In genomic region chr3:99684678-99685077, GRCh38 we compare ENCODE assay signal across 24 cellular contexts. TPM values are rescaled to one million over a fixed set of nuclear protein-coding genes. Genes with fewer than 3 reads are reported as not detected.
A peak's percentile ranks its signal among the peaks of the same experiment; 100 is the strongest.
DNase-seq lines count a peak whose midpoint lies in the region; ATAC-seq and TF ChIP-seq lines count a peak whose summit lies in the region.
"Had no signal": no experiment of that assay in that cellular context is flagged by ENCODE, and none has a peak within 500 bp of the region (broad histone marks: within the 10 kb centered on the region; RNA-seq: fewer than 3 reads in every experiment).

No MANE protein-coding gene starts in this region.

- peaks cover 91% of the 10 kb centered on the region for H3K4me1 Mint-ChIP-seq in chondrocyte (ENCODE audit: low read depth)
- H3K4me1 Mint-ChIP-seq: CD14-positive monocyte; CD8-positive, alpha-beta memory T cell had no signal

- no peak overlapping the region for H3K9ac ChIP-seq in skeletal muscle tissue (ENCODE audit: low read depth in 1 of 3, low read length in 3 of 3)

- no peaks in the 10 kb centered on the region for H3K9me3 Mint-ChIP-seq in chondrocyte (ENCODE audit: low read depth)

- H3K27ac ChIP-seq in lower lobe of right lung (no peak overlapping the region), skeletal muscle tissue (ENCODE audit: low read depth, low read length) (peak overlapping the region; percentile 48)
- H3K27ac ChIP-seq: 22Rv1, PC-9 had no signal

- H3K27me3 Mint-ChIP-seq in chondrocyte (ENCODE audit: low read depth), result no peaks in the 10 kb centered on the region

- intact Hi-C loops in Right ventricle myocardium inferior (cut with DNase I), result loop anchor here (5.0 to 10.0 kb wide), 2 partner anchors 37 to 140 kb away; no protein-coding TSS in a partner anchor
- intact Hi-C loops in Right ventricle myocardium superior (cut with DNase I), result loop anchor here (5.0 kb wide), 1 partner anchor 187 kb away; no protein-coding TSS in a partner anchor
- intact Hi-C loops in lower lobe of right lung (cut with DNase I), result no loop called here

- DNase-seq in Right ventricle myocardium inferior (ENCODE audit: missing footprints) (no peak), Right ventricle myocardium superior (no peak), chondrocyte (ENCODE audit: low spot score) (no peak), lower lobe of right lung (no peak)
- DNase-seq in activated CD8-positive, alpha-beta memory T cell treated with anti-CD3 and anti-CD28 coated beads, Interleukin-2, amount 50 U/mL, for 4 hours, result no peak
- DNase-seq: ACHN; BE2C; CD8-positive, alpha-beta memory T cell; DMS 273 treated with DMSO at 0.1 percent for 48 hours; DMS79; EL; GDM1; KBM-7; MV-4-11; NCI-H2029; NCI-H526 treated with DMSO at 0.1 percent for 48 hours; PC-9; SHP77 had no signal

- ATAC-seq in Right ventricle myocardium inferior (peak; percentile 39), Right ventricle myocardium superior (ENCODE audit: poor library complexity) (no peak), lower lobe of right lung (peak; percentile 30 to 83), GM18909 (IDR thresholded peaks at IDR 0.05; ENCODE audit: poor library complexity, unreplicated experiment) (no peak), GM18502 (IDR thresholded peaks at IDR 0.05; ENCODE audit: poor library complexity, unreplicated experiment) (no peak)
- ATAC-seq: HCT116 had no signal

- no peak overlapping the region for H3K4me3 Mint-ChIP-seq in chondrocyte (ENCODE audit: unreplicated experiment)
- H3K4me3 Mint-ChIP-seq: CD14-positive monocyte; CD8-positive, alpha-beta memory T cell had no signal

- H3K27me3 ChIP-seq in lower lobe of right lung (ENCODE audit: low read depth) (no peaks in the 10 kb centered on the region), skeletal muscle tissue (ENCODE audit: control insufficient read depth in 3 of 3, insufficient read depth in 3 of 3, low read length in 3 of 3) (no peaks in the 10 kb centered on the region)

- H3K27ac Mint-ChIP-seq in chondrocyte (ENCODE audit: unreplicated experiment), result peak overlapping the region; percentile 77
- H3K27ac Mint-ChIP-seq: CD14-positive monocyte; CD8-positive, alpha-beta memory T cell had no signal

- H3K4me1 ChIP-seq in lower lobe of right lung (no peaks in the 10 kb centered on the region), skeletal muscle tissue (ENCODE audit: control insufficient read depth in 3 of 3, insufficient read depth in 3 of 3, low read length in 3 of 3) (no peaks in the 10 kb centered on the region)
- H3K4me1 ChIP-seq: BE2C had no signal

- H3K36me3 ChIP-seq in lower lobe of right lung (no peaks in the 10 kb centered on the region), skeletal muscle tissue (ENCODE audit: control insufficient read depth in 3 of 3, insufficient read depth in 3 of 3, low read length in 3 of 3) (no peaks in the 10 kb centered on the region)
- H3K36me3 ChIP-seq: BE2C had no signal

- H3K4me3 ChIP-seq in lower lobe of right lung (no peak overlapping the region), skeletal muscle tissue (ENCODE audit: low read length in 3 of 3) (no peak overlapping the region)
- H3K4me3 ChIP-seq: PC-9 had no signal

- no peaks in the 10 kb centered on the region for H3K9me3 ChIP-seq in lower lobe of right lung
- H3K9me3 ChIP-seq in skeletal muscle tissue (ENCODE audit: control insufficient read depth in 3 of 3, low read length in 3 of 3), result no peaks in the 10 kb centered on the region
- H3K9me3 ChIP-seq: BE2C had no signal

- TF ChIP-seq CTCF in chondrocyte (IDR thresholded peaks at IDR 0.05) (no peak), lower lobe of right lung (IDR thresholded peaks at IDR 0.05) (no peak)

- peaks cover 50% of the 10 kb centered on the region for H3K36me3 Mint-ChIP-seq in chondrocyte (ENCODE audit: low read depth)
- H3K36me3 Mint-ChIP-seq: CD14-positive monocyte; CD8-positive, alpha-beta memory T cell had no signal

RNA-seq across cellular contexts. Expression of gene COL8A1, which starts 46.3 kb away (rescaled TPM):
- total RNA-seq in Right ventricle myocardium inferior, result 14.1 TPM
- total RNA-seq in Right ventricle myocardium superior, result 9.4 TPM
- 2,310 to 3,570 TPM (median 2,343 TPM) in 3 replicates for total RNA-seq in chondrocyte
- total RNA-seq in lower lobe of right lung, result 56.1 TPM
- total RNA-seq in skeletal muscle tissue, result 1.6 TPM
- total RNA-seq: CD8-positive, alpha-beta memory T cell had no signal

Comparison
In these comparisons a context has a peak if more than half of its experiments do, and no peak if none do; other contexts are left out.
1. ATAC-seq: peak in Right ventricle myocardium inferior (single experiment) and lower lobe of right lung (2 of 2); none in Right ventricle myocardium superior (single experiment), GM18909 (single experiment) and GM18502 (single experiment).
2. RNA of gene COL8A1, which starts 46.3 kb away (total RNA-seq): 2,310 to 3,570 TPM in chondrocyte; 56.1 TPM in lower lobe of right lung (single experiment), 14.1 TPM in Right ventricle myocardium inferior (single experiment), 9.4 TPM in Right ventricle myocardium superior (single experiment) and 1.6 TPM in skeletal muscle tissue (single experiment); every median in the first group is over 10 times any median in the second.